In genomic region chr22:37775785-37776638, GRCh38 we compare ENCODE assay signal across 13 cellular contexts. TPM values are rescaled to one million over a fixed set of nuclear protein-coding genes. Genes with fewer than 3 reads are reported as not detected.
DNase-seq lines count a peak whose midpoint lies in the region; ATAC-seq and TF ChIP-seq lines count a peak whose summit lies in the region.
"Had no signal": no experiment of that assay in that cellular context is flagged by ENCODE, and none has a peak within 500 bp of the region (broad histone marks: within the 10 kb centered on the region; RNA-seq: fewer than 3 reads in every experiment).

No MANE protein-coding gene starts in this region.

- CTCF ChIA-PET in T-cell (lab: Charles Lee): no interaction called here

- H3K4me2 ChIP-seq in DND-41 (ENCODE audit: insufficient read depth, low read length) (no peak overlapping the region), OCI-LY1 (ENCODE audit: low read length) (peak overlapping the region; percentile 66; the same call in 1 of the 2 replicates)

- no peak for TF ChIP-seq EP300 in sigmoid colon (IDR thresholded peaks at IDR 0.05)

- no peaks in the 10 kb centered on the region for H3K4me1 ChIP-seq in DND-41 (ENCODE audit: insufficient read depth, low read length)
- peaks cover 37% of the 10 kb centered on the region for H3K4me1 ChIP-seq in OCI-LY1 (ENCODE audit: insufficient read depth, low read length, severe bottlenecking)
- H3K4me1 ChIP-seq in esophagus squamous epithelium: peaks cover 9 to 72% (median 14%) of the 10 kb centered on the region in 3 donors
- H3K4me1 ChIP-seq in sigmoid colon: peaks cover 0 to 13% (median 12%) of the 10 kb centered on the region in 4 donors

- 63 to 71% methylated on average over 15 to 16 of the region's 17 CpGs for WGBS in esophagus squamous epithelium, 2 donors
- WGBS in sigmoid colon, 2 donors: 85 to 86% methylated on average over 17 of the region's 17 CpGs

- H3K9me3 Mint-ChIP-seq in T-cell: no peaks in the 10 kb centered on the region

- POLR2A ChIA-PET in T-cell (lab: Charles Lee): no interaction called here

- H3K36me3 ChIP-seq in DND-41 (ENCODE audit: insufficient read depth, low read length) (peaks cover 41% of the 10 kb centered on the region), OCI-LY1 (ENCODE audit: insufficient read depth, low read length) (peaks cover 6% of the 10 kb centered on the region; the same call in 1 of the 2 replicates), esophagus squamous epithelium (peaks cover 4 to 42% (median 24%) of the 10 kb centered on the region in 3 donors), sigmoid colon (peaks cover 13 to 35% (median 22%) of the 10 kb centered on the region in 4 donors)

- H3K9me2 ChIP-seq in OCI-LY1 (ENCODE audit: low read depth, low read length): no peaks in the 10 kb centered on the region

- H3K9ac ChIP-seq in DND-41 (ENCODE audit: low read depth, low read length) (no peak overlapping the region), OCI-LY1 (ENCODE audit: low read length) (no peak overlapping the region; the same call in 1 of the 2 replicates)

- no peaks in the 10 kb centered on the region for H3K27me3 ChIP-seq in DND-41 (ENCODE audit: insufficient read depth, low read length, poor library complexity)
- no peaks in the 10 kb centered on the region for H3K27me3 ChIP-seq in OCI-LY1 (ENCODE audit: insufficient read depth, low read length)
- no peaks in the 10 kb centered on the region for H3K27me3 ChIP-seq in esophagus squamous epithelium
- H3K27me3 ChIP-seq in sigmoid colon: no peaks in the 10 kb centered on the region

- TF ChIP-seq POLR2A in esophagus squamous epithelium (IDR thresholded peaks at IDR 0.05) (no peak), sigmoid colon (IDR thresholded peaks at IDR 0.05) (no peak)

- peak; percentile 16; the same call in 1 of the 3 replicates for ATAC-seq in DND-41 (ENCODE audit: insufficient read depth, low read depth)
- no peak for ATAC-seq in HG03432 (IDR thresholded peaks at IDR 0.05; ENCODE audit: unreplicated experiment)
- no peak for ATAC-seq in GM21825 (IDR thresholded peaks at IDR 0.05; ENCODE audit: unreplicated experiment)
- no peak for ATAC-seq in T-cell (replicated peaks in 1 of 4)

- H2AFZ ChIP-seq in DND-41 (ENCODE audit: low read depth, low read length) (no peak overlapping the region), OCI-LY1 (ENCODE audit: low read length) (no peak overlapping the region)

- DNase-seq in DND-41 (no peak), esophagus squamous epithelium (lab: John Stamatoyannopoulos, UW) (no peak), sigmoid colon (no peak), KBM-7 (no peak), T-cell (no peak)
- DNase-seq: activated effector memory CD4-positive, alpha-beta T cell treated with Interleukin-2 at 50 U/mL for 16 hours; dermis blood vessel endothelial cell; DMS 273 treated with DMSO at 0.1 percent for 48 hours; NCI-H1436 treated with DMSO at 0.1 percent for 48 hours had no signal

- no peak overlapping the region for H3K27ac Mint-ChIP-seq in T-cell

- no peak overlapping the region for H3K4me3 Mint-ChIP-seq in T-cell

- H3K4me3 ChIP-seq in DND-41 (ENCODE audit: low read depth in 1 of 2, low read length in 2 of 2) (no peak overlapping the region), OCI-LY1 (ENCODE audit: low read depth, low read length, poor library complexity, severe bottlenecking) (no peak overlapping the region), esophagus squamous epithelium (no peak overlapping the region), sigmoid colon (no peak overlapping the region)

- intact Hi-C loops in esophagus squamous epithelium (cut with DNase I): no loop called here
- intact Hi-C loops in sigmoid colon (cut with DNase I): no loop called here

- H3K36me3 Mint-ChIP-seq in T-cell: peaks cover 14% of the 10 kb centered on the region

- 0 out of 2 replicates have a peak, but pooled peaks cover 6% of the 10 kb centered on the region for H4K20me1 ChIP-seq in DND-41 (ENCODE audit: insufficient read depth, low read length)
- H4K20me1 ChIP-seq in OCI-LY1 (ENCODE audit: insufficient read depth, low read length): no peaks in the 10 kb centered on the region

- no peaks in the 10 kb centered on the region for H3K9me3 ChIP-seq in DND-41 (ENCODE audit: insufficient read depth, low read length, severe bottlenecking)
- H3K9me3 ChIP-seq in OCI-LY1 (ENCODE audit: low read length): no peaks in the 10 kb centered on the region
- no peaks in the 10 kb centered on the region for H3K9me3 ChIP-seq in esophagus squamous epithelium
- H3K9me3 ChIP-seq in sigmoid colon: no peaks in the 10 kb centered on the region

- H3F3A ChIP-seq in OCI-LY1 (ENCODE audit: insufficient read depth, low read length): peaks cover 14% of the 10 kb centered on the region; the same call in 1 of the 2 replicates

- in situ Hi-C loops in KBM-7 (cut with MboI; ENCODE audit: low pct_unique_long_range_greater_than_20kb, low sequenced_read_pairs): no loop called here

- no peaks in the 10 kb centered on the region for H3K79me2 ChIP-seq in DND-41 (ENCODE audit: insufficient read depth, low read length)
- no peaks in the 10 kb centered on the region for H3K79me2 ChIP-seq in OCI-LY1 (ENCODE audit: insufficient read depth, low read length)

- TF ChIP-seq CTCF in DND-41 (IDR thresholded peaks at IDR 0.05; ENCODE audit: borderline replicate concordance, extremely low read depth, low read length, poor library complexity, severe bottlenecking) (no peak), OCI-LY1 (IDR thresholded peaks at IDR 0.05; ENCODE audit: low read length) (no peak), esophagus squamous epithelium (IDR thresholded peaks at IDR 0.05) (no peak), sigmoid colon (IDR thresholded peaks at IDR 0.05) (no peak)

- no peaks in the 10 kb centered on the region for H3K4me1 Mint-ChIP-seq in T-cell

- no peak overlapping the region for H3K27ac ChIP-seq in DND-41 (ENCODE audit: low read length)
- peak overlapping the region; percentile 85 for H3K27ac ChIP-seq in OCI-LY1 (ENCODE audit: low read depth, low read length, poor library complexity, severe bottlenecking)
- peak overlapping the region; percentile 81 to 92 (median 88) for H3K27ac ChIP-seq in esophagus squamous epithelium
- peak overlapping the region; percentile 31 to 56 (median 40) for H3K27ac ChIP-seq in sigmoid colon

- H3K27me3 Mint-ChIP-seq in T-cell: no peaks in the 10 kb centered on the region

RNA-seq across cellular contexts. Expression of gene GCAT, which starts 31.7 kb away (rescaled TPM):
- total RNA-seq in esophagus squamous epithelium (10 to 100 TPM; 14.3 to 22.5 (median 20.7) TPM), sigmoid colon (10 to 100 TPM in 1 of 4 donors, 1 to 10 TPM in 3; 5.1 to 14.1 (median 7.7) TPM), T-cell (1 to 10 TPM; 1.2 to 3.5 (median 2.3) TPM)
- polyA plus RNA-seq in sigmoid colon: 10 to 100 TPM in 2 of 3 donors, 1 to 10 TPM in 1; 6.0 to 12.3 (median 10.2) TPM

RNA-seq across cellular contexts. Expression of gene GALR3, which starts 47.2 kb away (rescaled TPM):
- not detected for total RNA-seq in esophagus squamous epithelium
- total RNA-seq in sigmoid colon: not detected
- polyA plus RNA-seq in sigmoid colon: not detected
- not detected for total RNA-seq in T-cell
- total RNA-seq: dermis blood vessel endothelial cell, HT-29 had no signal
